In genomic region chr18:711330-711692, GRCh38 we compare ENCODE assay signal across 8 cellular contexts. TPM values are rescaled to one million over a fixed set of nuclear protein-coding genes. Genes with fewer than 3 reads are reported as not detected.
A peak's percentile ranks its signal among the peaks of the same experiment; 100 is the strongest.
DNase-seq lines count a peak whose midpoint lies in the region; ATAC-seq lines count a peak whose summit lies in the region.

No MANE protein-coding gene starts in this region.

- peaks cover 20% of the 10 kb centered on the region for H3K4me1 Mint-ChIP-seq in T-helper 1 cell treated with Interleukin-12 subunit alpha and Interleukin-12 subunit beta and Interleukin-4 antibody, amounts not matched to agents 30 μg/mL and 1 μg/mL, for 36 hours (ENCODE audit: low read depth)
- peaks cover 51% of the 10 kb centered on the region for H3K4me1 Mint-ChIP-seq in activated naive CD8-positive, alpha-beta T cell treated with anti-CD3 and anti-CD28 coated beads for 36 hours
- peaks cover 4 to 11% of the 10 kb centered on the region in 2 donors for H3K4me1 Mint-ChIP-seq in stimulated activated naive B cell treated with anti-CD40 and anti-IgM and Interleukin-4, amounts not matched to agents 10 μg/mL and 1 μg/mL and 100 μg/mL, for 72 hours

- no peaks in the 10 kb centered on the region for H3K27me3 Mint-ChIP-seq in T-helper 1 cell treated with Interleukin-12 subunit alpha and Interleukin-12 subunit beta and Interleukin-4 antibody, amounts not matched to agents 30 μg/mL and 1 μg/mL, for 36 hours (ENCODE audit: low read depth)
- H3K27me3 Mint-ChIP-seq in activated naive CD8-positive, alpha-beta T cell treated with anti-CD3 and anti-CD28 coated beads for 36 hours: no peaks in the 10 kb centered on the region
- H3K27me3 Mint-ChIP-seq in stimulated activated naive B cell treated with anti-CD40 and anti-IgM and Interleukin-4, amounts not matched to agents 10 μg/mL and 1 μg/mL and 100 μg/mL, for 72 hours: peaks cover 16 to 32% of the 10 kb centered on the region in 2 donors

- no peaks in the 10 kb centered on the region for H3K9me3 ChIP-seq in iPS-15b (ENCODE audit: control insufficient read depth, insufficient read depth, low read length)

- H3K9me3 Mint-ChIP-seq in T-helper 1 cell treated with Interleukin-12 subunit alpha and Interleukin-12 subunit beta and Interleukin-4 antibody, amounts not matched to agents 30 μg/mL and 1 μg/mL, for 36 hours: no peaks in the 10 kb centered on the region
- peaks cover 9% of the 10 kb centered on the region for H3K9me3 Mint-ChIP-seq in activated naive CD8-positive, alpha-beta T cell treated with anti-CD3 and anti-CD28 coated beads for 36 hours
- H3K9me3 Mint-ChIP-seq in stimulated activated naive B cell treated with anti-CD40 and anti-IgM and Interleukin-4, amounts not matched to agents 10 μg/mL and 1 μg/mL and 100 μg/mL, for 72 hours: no peaks in the 10 kb centered on the region

- H3K9ac ChIP-seq in iPS-15b (ENCODE audit: low read depth, low read length): no peak overlapping the region

- DNase-seq in T-helper 1 cell: no peak
- DNase-seq in activated naive CD8-positive, alpha-beta T cell treated with anti-CD3 and anti-CD28 coated beads for 36 hours: no peak
- no peak for DNase-seq in stimulated activated naive B cell treated with anti-CD40 and anti-IgM and Interleukin-4, amounts not matched to agents 10 μg/mL and 1 μg/mL and 100 μg/mL, for 72 hours
- DNase-seq in NCI-H1105 (lab: John Stamatoyannopoulos, UW): no peak

- H3K27ac Mint-ChIP-seq in T-helper 1 cell treated with Interleukin-12 subunit alpha and Interleukin-12 subunit beta and Interleukin-4 antibody, amounts not matched to agents 30 μg/mL and 1 μg/mL, for 36 hours: peak overlapping the region; percentile 87
- H3K27ac Mint-ChIP-seq in activated naive CD8-positive, alpha-beta T cell treated with anti-CD3 and anti-CD28 coated beads for 36 hours: peak overlapping the region; percentile 96
- H3K27ac Mint-ChIP-seq in stimulated activated naive B cell treated with anti-CD40 and anti-IgM and Interleukin-4, amounts not matched to agents 10 μg/mL and 1 μg/mL and 100 μg/mL, for 72 hours: peak overlapping the region; percentile 65

- peaks cover 16% of the 10 kb centered on the region for H3K36me3 Mint-ChIP-seq in T-helper 1 cell treated with Interleukin-12 subunit alpha and Interleukin-12 subunit beta and Interleukin-4 antibody, amounts not matched to agents 30 μg/mL and 1 μg/mL, for 36 hours (ENCODE audit: low read depth)
- peaks cover 47% of the 10 kb centered on the region for H3K36me3 Mint-ChIP-seq in activated naive CD8-positive, alpha-beta T cell treated with anti-CD3 and anti-CD28 coated beads for 36 hours
- peaks cover 3 to 8% of the 10 kb centered on the region in 2 donors for H3K36me3 Mint-ChIP-seq in stimulated activated naive B cell treated with anti-CD40 and anti-IgM and Interleukin-4, amounts not matched to agents 10 μg/mL and 1 μg/mL and 100 μg/mL, for 72 hours

- H3K4me3 ChIP-seq in iPS-15b (ENCODE audit: low read depth, low read length): peak overlapping the region; percentile 77

- peaks cover 5% of the 10 kb centered on the region for H3K27me3 ChIP-seq in iPS-15b (ENCODE audit: control insufficient read depth, insufficient read depth, low read length)

- ATAC-seq in HG03108 (IDR thresholded peaks at IDR 0.05; ENCODE audit: unreplicated experiment): peak; percentile 5
- no peak for ATAC-seq in stimulated activated naive B cell treated with anti-CD40 and anti-IgM and Interleukin-4, amounts not matched to agents 10 μg/mL and 1 μg/mL and 100 μg/mL, for 72 hours (replicated peaks)
- ATAC-seq in HG02623 (IDR thresholded peaks at IDR 0.05; ENCODE audit: unreplicated experiment): no peak

- peaks cover 3% of the 10 kb centered on the region for H3K4me1 ChIP-seq in iPS-15b (ENCODE audit: control insufficient read depth, insufficient read depth, low read length)

- no peaks in the 10 kb centered on the region for H3K36me3 ChIP-seq in iPS-15b (ENCODE audit: control insufficient read depth, insufficient read depth, low read length)

- peak overlapping the region; percentile 83 for H3K4me3 Mint-ChIP-seq in T-helper 1 cell treated with Interleukin-12 subunit alpha and Interleukin-12 subunit beta and Interleukin-4 antibody, amounts not matched to agents 30 μg/mL and 1 μg/mL, for 36 hours
- peak overlapping the region; percentile 89 for H3K4me3 Mint-ChIP-seq in activated naive CD8-positive, alpha-beta T cell treated with anti-CD3 and anti-CD28 coated beads for 36 hours
- H3K4me3 Mint-ChIP-seq in stimulated activated naive B cell treated with anti-CD40 and anti-IgM and Interleukin-4, amounts not matched to agents 10 μg/mL and 1 μg/mL and 100 μg/mL, for 72 hours: peak overlapping the region; percentile 81 to 82

RNA-seq across cellular contexts. Expression of gene ENOSF1, which starts 1.1 kb away (rescaled TPM):
- 10 to 100 TPM; 61.7 to 75.2 TPM for total RNA-seq in activated naive CD8-positive, alpha-beta T cell treated with anti-CD3 and anti-CD28 coated beads for 36 hours

RNA-seq across cellular contexts. Expression of gene TYMS, which starts 53.9 kb away (rescaled TPM):
- total RNA-seq in activated naive CD8-positive, alpha-beta T cell treated with anti-CD3 and anti-CD28 coated beads for 36 hours: 100 to 1,000 TPM; 364 to 369 TPM
